8 cellular contexts compared by ENCODE assay signal in genomic region chr6:36544228-36544627, GRCh38. TPM values are rescaled to one million over a fixed set of nuclear protein-coding genes. Genes with fewer than 3 reads are reported as not detected.
DNase-seq lines count a peak whose midpoint lies in the region; ATAC-seq, FAIRE-seq and TF ChIP-seq lines count a peak whose summit lies in the region.

No MANE protein-coding gene starts in this region.

- peaks cover 75% of the 10 kb centered on the region for H3K4me1 ChIP-seq in CD4-positive, CD25-positive, alpha-beta regulatory T cell (ENCODE audit: control insufficient read depth, insufficient read depth, low read length, poor library complexity, severe bottlenecking)
- H3K4me1 ChIP-seq in astrocyte (ENCODE audit: insufficient read depth, low read length) (peaks cover 11% of the 10 kb centered on the region), neutrophil (ENCODE audit: control insufficient read depth in 1 of 2, insufficient read depth in 1 of 2, low read depth in 1 of 2, low read length in 1 of 2) (peaks cover 67 to 75% of the 10 kb centered on the region in 2 experiments), neuronal stem cell (ENCODE audit: control insufficient read depth in 2 of 2, insufficient read depth in 1 of 2, low read depth in 1 of 2, low read length in 2 of 2) (peaks cover 2 to 7% of the 10 kb centered on the region in 2 donors), HAP-1 (peaks cover 13% of the 10 kb centered on the region)

- peak overlapping the region; percentile 94 to 97 (median 97) for H3K27ac Mint-ChIP-seq in CD4-positive, CD25-positive, alpha-beta regulatory T cell
- peak overlapping the region; percentile 7 for H3K27ac Mint-ChIP-seq in astrocyte (ENCODE audit: unreplicated experiment)

- H3K27ac ChIP-seq in CD4-positive, CD25-positive, alpha-beta regulatory T cell (ENCODE audit: insufficient read depth, low read length, poor library complexity, severe bottlenecking) = peak overlapping the region; percentile 90
- H3K27ac ChIP-seq in astrocyte (ENCODE audit: low read depth, low read length) = no peak overlapping the region
- H3K27ac ChIP-seq in neutrophil = peak overlapping the region; percentile 88
- H3K27ac ChIP-seq in neuronal stem cell (replicated peaks; ENCODE audit: low read length) = no peak overlapping the region

- peak; percentile 62 to 86 (median 83) for DNase-seq in CD4-positive, CD25-positive, alpha-beta regulatory T cell
- DNase-seq in NOMO-1 treated with dmso at 0.1 percent for 144 hours (lab: John Stamatoyannopoulos, UW; ENCODE audit: unreplicated experiment) (peak; percentile 14), astrocyte (ENCODE audit: low read depth) (no peak), HTR-8/SVneo (ENCODE audit: insufficient read length, low spot score) (no peak), NCI-H510A treated with DMSO at 0.1 percent for 48 hours (lab: John Stamatoyannopoulos, UW) (no peak), neuronal stem cell (ENCODE audit: low spot score) (no peak), HAP-1 (ENCODE audit: low spot score in 2 of 2) (no peak)

- peaks cover 34% of the 10 kb centered on the region for H3K36me3 Mint-ChIP-seq in CD4-positive, CD25-positive, alpha-beta regulatory T cell
- H3K36me3 Mint-ChIP-seq in astrocyte (ENCODE audit: low read depth, unreplicated experiment) = peaks cover 14% of the 10 kb centered on the region

- H3K4me3 Mint-ChIP-seq in CD4-positive, CD25-positive, alpha-beta regulatory T cell = peak overlapping the region; percentile 94 to 99 (median 98)
- peak overlapping the region; percentile 73 for H3K4me3 Mint-ChIP-seq in astrocyte (ENCODE audit: unreplicated experiment)

- in situ Hi-C loops in HAP-1 (cut with MboI; ENCODE audit: low sequenced_read_pairs) = no loop called here

- H2AFZ ChIP-seq in astrocyte (ENCODE audit: low read depth, low read length) (no peak overlapping the region), neuronal stem cell (ENCODE audit: low read length) (no peak overlapping the region)

- peak; percentile 31 to 35 for ATAC-seq in CD4-positive, CD25-positive, alpha-beta regulatory T cell (ENCODE audit: low read depth in 2 of 2)

- no peaks in the 10 kb centered on the region for H3K27me3 ChIP-seq in CD4-positive, CD25-positive, alpha-beta regulatory T cell (ENCODE audit: control insufficient read depth, insufficient read depth, low read length)
- H3K27me3 ChIP-seq in astrocyte (ENCODE audit: insufficient read depth, low read length) (no peaks in the 10 kb centered on the region), neutrophil (no peaks in the 10 kb centered on the region), neuronal stem cell (ENCODE audit: control insufficient read depth in 3 of 3, insufficient read depth in 3 of 3, low read depth in 1 of 3, low read length in 3 of 3) (no peaks in the 10 kb centered on the region), HAP-1 (ENCODE audit: low read depth) (no peaks in the 10 kb centered on the region)

- WGBS in neuronal stem cell (ENCODE audit: extremely low coverage in 2 of 2, insufficient read length in 2 of 2, insufficient replicate concordance in 1 of 2), 2 donors = no CpG with 5 or more reads among the region's 1 CpG

- peaks cover 26 to 71% (median 51%) of the 10 kb centered on the region in 4 donors for H3K4me1 Mint-ChIP-seq in CD4-positive, CD25-positive, alpha-beta regulatory T cell
- H3K4me1 Mint-ChIP-seq in astrocyte (ENCODE audit: low read depth, unreplicated experiment) = peaks cover 14% of the 10 kb centered on the region

- H3K18ac ChIP-seq in neuronal stem cell (ENCODE audit: low read length) = no peak overlapping the region

- TF ChIP-seq CTCF in astrocyte (IDR thresholded peaks at IDR 0.05; ENCODE audit: insufficient read depth, low read depth, low read length) (no peak), neutrophil (IDR thresholded peaks at IDR 0.05) (no peak)

- H4K20me1 ChIP-seq in astrocyte (ENCODE audit: insufficient read depth, low read length) = peaks cover 40% of the 10 kb centered on the region

- no peak overlapping the region for H3K4ac ChIP-seq in neuronal stem cell (ENCODE audit: low read length)

- H2BK5ac ChIP-seq in neuronal stem cell (ENCODE audit: low read length) = no peak overlapping the region

- H2AK5ac ChIP-seq in neuronal stem cell (ENCODE audit: low read depth, low read length) = no peak overlapping the region

- peaks cover 9% of the 10 kb centered on the region for H3K79me1 ChIP-seq in neuronal stem cell (ENCODE audit: low read depth, low read length)

- H3K9me3 ChIP-seq in CD4-positive, CD25-positive, alpha-beta regulatory T cell (ENCODE audit: control insufficient read depth in 2 of 2, low read length in 2 of 2) = no peaks in the 10 kb centered on the region
- H3K9me3 ChIP-seq in astrocyte (ENCODE audit: insufficient read depth, low read depth, low read length) (no peaks in the 10 kb centered on the region), neutrophil (no peaks in the 10 kb centered on the region), neuronal stem cell (replicated peaks in 1 of 2; ENCODE audit: control insufficient read depth in 2 of 2, insufficient read depth in 1 of 2, low read depth in 1 of 2, low read length in 2 of 2) (no peaks in the 10 kb centered on the region), HAP-1 (no peaks in the 10 kb centered on the region)

- H3K23ac ChIP-seq in neuronal stem cell (ENCODE audit: low read depth, low read length, poor library complexity) = no peak overlapping the region

- peaks cover 74% of the 10 kb centered on the region for H3K79me2 ChIP-seq in astrocyte (ENCODE audit: insufficient read depth, low read length)

- H3K9ac ChIP-seq in astrocyte (ENCODE audit: low read length) (no peak overlapping the region), neuronal stem cell (ENCODE audit: low read depth, low read length, poor library complexity) (no peak overlapping the region)

- peaks cover 21% of the 10 kb centered on the region for H3K36me3 ChIP-seq in CD4-positive, CD25-positive, alpha-beta regulatory T cell (ENCODE audit: control insufficient read depth, insufficient read depth, low read length)
- H3K36me3 ChIP-seq in astrocyte (ENCODE audit: insufficient read depth, low read length) (peaks cover 3% of the 10 kb centered on the region), neutrophil (peaks cover 24% of the 10 kb centered on the region), neuronal stem cell (replicated peaks in 1 of 2; ENCODE audit: control insufficient read depth in 2 of 2, insufficient read depth in 2 of 2, low read length in 2 of 2) (peaks cover 5 to 45% of the 10 kb centered on the region in 2 donors), HAP-1 (replicated peaks) (peaks cover 6% of the 10 kb centered on the region)

- H3K14ac ChIP-seq in neuronal stem cell (ENCODE audit: low read length) = no peak overlapping the region

- no peak overlapping the region for H2BK12ac ChIP-seq in neuronal stem cell (ENCODE audit: low read length)

- H4K91ac ChIP-seq in neuronal stem cell (ENCODE audit: low read depth, low read length, poor library complexity) = no peak overlapping the region

- H3K4me3 ChIP-seq in CD4-positive, CD25-positive, alpha-beta regulatory T cell (ENCODE audit: low read depth, low read length) = peak overlapping the region; percentile 99
- no peak overlapping the region for H3K4me3 ChIP-seq in astrocyte (ENCODE audit: insufficient read depth, low read depth, low read length)
- H3K4me3 ChIP-seq in neutrophil (ENCODE audit: low read depth in 1 of 2, low read length in 1 of 2) = peak overlapping the region; percentile 99 to 100
- H3K4me3 ChIP-seq in neuronal stem cell (ENCODE audit: low read length in 2 of 2) = no peak overlapping the region
- no peak overlapping the region for H3K4me3 ChIP-seq in HAP-1

- H3K27me3 Mint-ChIP-seq in CD4-positive, CD25-positive, alpha-beta regulatory T cell = no peaks in the 10 kb centered on the region
- H3K27me3 Mint-ChIP-seq in astrocyte (ENCODE audit: low read depth, unreplicated experiment) = no peaks in the 10 kb centered on the region

- no peak overlapping the region for H2BK15ac ChIP-seq in neuronal stem cell (ENCODE audit: low read length)

- FAIRE-seq in astrocyte (lab: Jason Lieb, UNC) (no peak), HTR-8/SVneo (lab: Jason Lieb, UNC) (no peak)

- H3K4me2 ChIP-seq in astrocyte (ENCODE audit: low read length) (peak overlapping the region; percentile 90), neuronal stem cell (ENCODE audit: insufficient read depth, low read length, poor library complexity, severe bottlenecking) (no peak overlapping the region)

- no peak overlapping the region for H4K8ac ChIP-seq in neuronal stem cell (ENCODE audit: low read depth, low read length)

- H3K9me3 Mint-ChIP-seq in CD4-positive, CD25-positive, alpha-beta regulatory T cell = no peaks in the 10 kb centered on the region
- H3K9me3 Mint-ChIP-seq in astrocyte (ENCODE audit: unreplicated experiment) = no peaks in the 10 kb centered on the region

- H2BK120ac ChIP-seq in neuronal stem cell (ENCODE audit: low read depth, low read length) = no peak overlapping the region

RNA-seq across cellular contexts. Expression of gene STK38, which starts 3.1 kb away (rescaled TPM):
- total RNA-seq in CD4-positive, CD25-positive, alpha-beta regulatory T cell = 106 TPM
- polyA plus RNA-seq in CD4-positive, CD25-positive, alpha-beta regulatory T cell = 100 to 1,000 TPM in 3 of 4 donors, 10 to 100 TPM in 1; 92.8 to 126 (median 113) TPM
- total RNA-seq in astrocyte = 53.9 and 54.1 TPM in 2 replicates
- polyA plus RNA-seq in neuronal stem cell (2013, experiment 1 of 2) = 12.3 TPM
- 12.3 TPM for polyA plus RNA-seq in neuronal stem cell (2013, experiment 2 of 2)

RNA-seq across cellular contexts. Expression of gene SRSF3, which starts 49.9 kb away (rescaled TPM):
- total RNA-seq in CD4-positive, CD25-positive, alpha-beta regulatory T cell = 731 TPM
- 100 to 1,000 TPM; 398 to 433 (median 407) TPM for polyA plus RNA-seq in CD4-positive, CD25-positive, alpha-beta regulatory T cell
- 237 and 260 TPM in 2 replicates for total RNA-seq in astrocyte
- 276 TPM for polyA plus RNA-seq in neuronal stem cell (2013, experiment 1 of 2)
- polyA plus RNA-seq in neuronal stem cell (2013, experiment 2 of 2) = 284 TPM

Comparison
In these comparisons a context has a peak if more than half of its experiments do, and no peak if none do; other contexts are left out.
1. DNase-seq: peak in CD4-positive, CD25-positive, alpha-beta regulatory T cell (3 of 3) and NOMO-1 treated with dmso at 0.1 percent for 144 hours (single experiment); none in astrocyte (single experiment), HTR-8/SVneo (single experiment), NCI-H510A treated with DMSO at 0.1 percent for 48 hours (single experiment), neuronal stem cell (single experiment) and HAP-1 (0 of 2).
2. H3K27ac ChIP-seq: peak in CD4-positive, CD25-positive, alpha-beta regulatory T cell (single experiment) and neutrophil (single experiment); none in astrocyte (single experiment) and neuronal stem cell (single experiment).
3. H3K4me3 ChIP-seq: peak in CD4-positive, CD25-positive, alpha-beta regulatory T cell (single experiment) and neutrophil (2 of 2); none in astrocyte (single experiment), neuronal stem cell (0 of 2) and HAP-1 (single experiment).